8 cellular contexts compared by ENCODE assay signal in the genomic region with DNA sequence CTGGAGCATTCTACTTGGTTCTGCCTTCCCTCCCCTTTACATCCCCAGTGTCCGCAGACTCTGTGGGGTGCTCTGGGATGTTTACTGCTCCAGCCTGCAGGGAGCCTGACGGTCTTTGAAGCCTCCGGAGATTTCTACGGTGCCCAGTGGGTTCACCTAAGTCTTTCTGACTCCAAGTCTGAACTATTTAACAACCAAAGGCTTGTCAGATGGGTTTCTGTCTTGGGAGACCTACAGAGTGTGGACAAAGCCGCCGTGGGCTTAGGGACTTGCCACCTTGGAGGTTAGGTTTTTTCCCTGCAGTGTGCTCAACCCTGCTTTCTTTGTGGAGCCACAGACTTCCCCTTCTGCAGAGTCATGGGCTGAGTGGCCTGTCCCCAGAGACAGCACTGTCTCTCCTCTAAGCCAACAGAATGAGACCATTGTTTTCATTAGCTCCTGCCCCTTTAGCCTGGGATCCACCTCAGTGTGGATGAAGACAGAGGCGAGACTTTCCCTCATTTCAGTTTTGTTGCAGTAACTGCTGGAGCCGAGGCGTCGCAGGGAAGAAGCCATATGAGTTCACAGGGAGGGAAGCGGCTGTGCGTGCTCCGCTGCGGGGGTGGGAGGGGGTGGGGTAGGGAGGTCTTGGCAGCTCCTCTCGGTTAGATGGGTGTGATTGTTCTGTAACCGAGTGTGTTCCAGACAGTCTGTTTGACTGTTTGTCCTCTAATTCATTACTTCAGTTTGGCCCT.
DNase-seq lines count a peak whose midpoint lies in the region; ATAC-seq and TF ChIP-seq lines count a peak whose summit lies in the region.

No MANE protein-coding gene starts in this region.

- DNase-seq in T1000 (lab: John Stamatoyannopoulos, UW) (peak; percentile 7), left lung (no peak), stomach (no peak), NCI-H524 treated with DMSO at 0.1 percent for 48 hours (lab: John Stamatoyannopoulos, UW) (no peak), HCEC 1CT (no peak)
- no peak for DNase-seq in stimulated activated naive CD4-positive, alpha-beta T cell treated with Interleukin-2 at 50 U/mL for 16 hours (lab: John Stamatoyannopoulos, UW)

- peaks cover 6 to 12% of the 10 kb centered on the region in 2 donors for H3K4me1 ChIP-seq in left lung
- peaks cover 5 to 34% (median 17%) of the 10 kb centered on the region in 4 donors for H3K4me1 ChIP-seq in stomach

- 32 to 40% (median 39%) methylated on average over 15 to 16 of the region's 16 CpGs for WGBS in stomach, 5 donors

- TF ChIP-seq CTCF in left lung (IDR thresholded peaks at IDR 0.05) (no peak), stomach (IDR thresholded peaks at IDR 0.05) (no peak)

- H3K4me3 ChIP-seq in left lung (no peak overlapping the region), stomach (no peak overlapping the region)

- H3K9me3 ChIP-seq in left lung (no peaks in the 10 kb centered on the region), stomach (no peaks in the 10 kb centered on the region)

- TF ChIP-seq POLR2A in stomach (IDR thresholded peaks at IDR 0.05), result no peak

- intact Hi-C loops in left lung (cut with DNase I) (no loop called here), stomach (cut with DNase I; ENCODE audit: low total_unique reads) (no loop called here)

- no peak overlapping the region for H3K27ac ChIP-seq in left lung
- H3K27ac ChIP-seq in stomach, result no peak overlapping the region

- H3K27me3 ChIP-seq in left lung (no peaks in the 10 kb centered on the region), stomach (no peaks in the 10 kb centered on the region)

- ATAC-seq in GM18520 (IDR thresholded peaks at IDR 0.05; ENCODE audit: unreplicated experiment) (peak; percentile 42), HG02623 (IDR thresholded peaks at IDR 0.05; ENCODE audit: unreplicated experiment) (peak; percentile 54), left lung (peak; percentile 37)

- TF ChIP-seq EP300 in stomach (IDR thresholded peaks at IDR 0.05), result no peak

- no peaks in the 10 kb centered on the region for H3K36me3 ChIP-seq in left lung
- no peaks in the 10 kb centered on the region for H3K36me3 ChIP-seq in stomach
